Comparison of ENCODE assay signal across 8 cellular contexts in the genomic region with DNA sequence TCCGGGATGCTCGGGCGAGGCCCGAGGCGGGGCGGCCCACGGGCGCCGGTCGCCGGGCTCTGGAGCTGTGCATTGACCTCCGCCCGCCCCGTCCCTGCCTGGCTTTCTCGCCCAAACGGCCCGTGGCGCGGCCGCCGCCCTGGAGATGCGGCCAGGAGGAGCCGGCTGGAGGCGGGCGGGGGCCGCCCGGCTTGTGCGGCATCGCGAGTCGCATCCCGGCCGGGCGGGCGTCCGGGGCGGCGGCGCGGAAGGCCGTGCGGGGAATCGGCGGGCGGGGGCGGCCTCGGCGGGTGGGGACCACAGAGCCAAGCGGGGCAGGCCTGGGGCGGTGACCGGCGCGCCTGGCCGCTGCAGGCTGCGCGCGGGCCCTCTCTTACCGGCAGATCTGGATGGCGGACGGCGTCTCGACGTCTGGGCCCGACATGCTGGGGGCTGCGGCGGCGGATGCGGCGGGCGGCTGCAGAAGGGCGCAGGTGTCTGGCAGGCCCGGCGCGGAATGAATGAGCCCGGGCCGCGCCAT. TPM values are rescaled to one million over a fixed set of nuclear protein-coding genes. Genes with fewer than 3 reads are reported as not detected.
DNase-seq lines count a peak whose midpoint lies in the region; ATAC-seq and TF ChIP-seq lines count a peak whose summit lies in the region.

No MANE protein-coding gene starts in this region.

- H3K27ac ChIP-seq in CD8-positive, alpha-beta memory T cell (ENCODE audit: low read depth, low read length), result no peak overlapping the region
- no peak overlapping the region for H3K27ac ChIP-seq in effector memory CD4-positive, alpha-beta T cell (ENCODE audit: insufficient read depth, low read length, poor library complexity, severe bottlenecking)

- peaks cover 26% of the 10 kb centered on the region for H3K4me1 ChIP-seq in CD8-positive, alpha-beta memory T cell (ENCODE audit: insufficient read depth, low read length)
- peaks cover 15% of the 10 kb centered on the region for H3K4me1 ChIP-seq in effector memory CD4-positive, alpha-beta T cell (ENCODE audit: control insufficient read depth, insufficient read depth, low read length, poor library complexity, severe bottlenecking)

- no peaks in the 10 kb centered on the region for H3K36me3 ChIP-seq in CD8-positive, alpha-beta memory T cell (ENCODE audit: insufficient read depth, low read length)
- H3K36me3 ChIP-seq in effector memory CD4-positive, alpha-beta T cell (ENCODE audit: control insufficient read depth, insufficient read depth, low read length), result no peaks in the 10 kb centered on the region

- CTCF ChIA-PET in CD8-positive, alpha-beta memory T cell (lab: Charles Lee), result interaction anchor here (1.4 to 3.0 kb wide), 4 partner anchors 11 to 45 kb away, joined by 4 to 23 read pairs (median 6); no protein-coding TSS in a partner anchor

- POLR2A ChIA-PET in CD8-positive, alpha-beta memory T cell (lab: Charles Lee), result interaction anchor here (0.5 to 2.2 kb wide), 4 partner anchors 34 to 69 kb away, joined by 3 to 9 read pairs (median 6); no protein-coding TSS in a partner anchor

- H3K9me3 Mint-ChIP-seq in CD8-positive, alpha-beta memory T cell, result no peaks in the 10 kb centered on the region
- no peaks in the 10 kb centered on the region for H3K9me3 Mint-ChIP-seq in nephron

- peak overlapping the region; percentile 58 for H3K4me3 ChIP-seq in CD8-positive, alpha-beta memory T cell (ENCODE audit: low read length)
- H3K4me3 ChIP-seq in effector memory CD4-positive, alpha-beta T cell (ENCODE audit: insufficient read depth, low read depth, low read length, poor library complexity, severe bottlenecking), result peak overlapping the region; percentile 37

- H3K4me1 Mint-ChIP-seq in CD8-positive, alpha-beta memory T cell, result peaks cover 16 to 24% (median 24%) of the 10 kb centered on the region in 3 donors
- peaks cover 15% of the 10 kb centered on the region for H3K4me1 Mint-ChIP-seq in nephron

- peaks cover 0 to 1% (median 0%) of the 10 kb centered on the region in 3 donors for H3K36me3 Mint-ChIP-seq in CD8-positive, alpha-beta memory T cell
- no peaks in the 10 kb centered on the region for H3K36me3 Mint-ChIP-seq in nephron (ENCODE audit: low read depth)

- no peak for DNase-seq in CD8-positive, alpha-beta memory T cell
- DNase-seq in NCI-H69 (lab: John Stamatoyannopoulos, UW) (peak; percentile 49), RPMI8226 (no peak), NCI-H1092 (lab: John Stamatoyannopoulos, UW) (no peak)
- DNase-seq in effector memory CD4-positive, alpha-beta T cell, result no peak
- no peak for DNase-seq in stimulated activated CD4-positive, alpha-beta T cell treated with anti-CD3 and anti-CD28 coated beads, Interleukin-4, amount 100 ng/mL, for 4 hours

- H3K4me3 Mint-ChIP-seq in CD8-positive, alpha-beta memory T cell, result peak overlapping the region; percentile 77 to 93 (median 86)
- peak overlapping the region; percentile 87 to 89 (median 88) for H3K4me3 Mint-ChIP-seq in nephron

- no peak for TF ChIP-seq CTCF in nephron (IDR thresholded peaks at IDR 0.05; ENCODE audit: unreplicated experiment in 3 of 3)

- peak overlapping the region in 7 of 8 donors; percentile 60 to 94 (median 82) for H3K27ac Mint-ChIP-seq in CD8-positive, alpha-beta memory T cell
- H3K27ac Mint-ChIP-seq in nephron, result no peak overlapping the region

- no peaks in the 10 kb centered on the region for H3K27me3 ChIP-seq in CD8-positive, alpha-beta memory T cell (ENCODE audit: insufficient read depth, low read length, poor library complexity, severe bottlenecking)
- no peaks in the 10 kb centered on the region for H3K27me3 ChIP-seq in effector memory CD4-positive, alpha-beta T cell (replicated peaks; ENCODE audit: control insufficient read depth, insufficient read depth, low read length, poor library complexity, severe bottlenecking)

- ATAC-seq in GM21423 (IDR thresholded peaks at IDR 0.05; ENCODE audit: unreplicated experiment), result peak; percentile 5

- no peaks in the 10 kb centered on the region for H3K27me3 Mint-ChIP-seq in CD8-positive, alpha-beta memory T cell
- peaks cover 29% of the 10 kb centered on the region for H3K27me3 Mint-ChIP-seq in nephron (ENCODE audit: low read depth)

- H3K9me3 ChIP-seq in CD8-positive, alpha-beta memory T cell (ENCODE audit: low read length), result no peaks in the 10 kb centered on the region
- no peaks in the 10 kb centered on the region for H3K9me3 ChIP-seq in effector memory CD4-positive, alpha-beta T cell (ENCODE audit: control insufficient read depth, low read length)

RNA-seq across cellular contexts. Expression of a gene that starts 0.6 kb away (rescaled TPM):
- 100 to 1,000 TPM; 109 TPM for total RNA-seq in CD8-positive, alpha-beta memory T cell
- 10.0 TPM for polyA plus RNA-seq in CD8-positive, alpha-beta memory T cell

RNA-seq across cellular contexts. Expression of a gene that starts 26.8 kb away (rescaled TPM):
- total RNA-seq in CD8-positive, alpha-beta memory T cell, result under 1 TPM; 0.18 to 0.35 TPM
- not detected for polyA plus RNA-seq in CD8-positive, alpha-beta memory T cell

RNA-seq across cellular contexts. Expression of a gene that starts 31.6 kb away (rescaled TPM):
- under 1 TPM; 0.28 to 0.60 TPM for total RNA-seq in CD8-positive, alpha-beta memory T cell
- 0.48 TPM for polyA plus RNA-seq in CD8-positive, alpha-beta memory T cell

Comparison
In these comparisons a context has a peak if more than half of its experiments do, and no peak if none do; other contexts are left out.
1. H3K27ac Mint-ChIP-seq: peak in CD8-positive, alpha-beta memory T cell (7 of 8); none in nephron (0 of 3).